In the genomic region with DNA sequence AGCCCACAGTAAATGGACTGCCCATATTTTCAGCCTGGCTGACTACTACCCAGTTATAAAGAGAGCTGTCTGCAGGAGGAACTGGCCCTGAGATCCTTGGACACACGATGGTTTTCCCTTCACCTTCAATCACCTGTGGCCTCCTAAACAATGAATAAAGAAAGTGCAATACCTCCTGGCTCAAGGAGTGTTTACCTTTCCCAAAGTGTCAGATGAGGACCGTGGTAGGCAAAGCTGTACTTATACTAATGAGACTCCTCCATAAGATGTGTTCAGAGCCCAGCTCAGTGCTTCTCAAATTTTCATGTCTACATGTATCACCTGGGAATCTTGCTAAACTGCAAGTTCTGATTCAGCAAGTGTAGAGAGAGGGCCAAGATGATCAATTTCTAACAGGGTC, we compare ENCODE assay signal across 18 cellular contexts.
DNase-seq lines count a peak whose midpoint lies in the region; ATAC-seq and TF ChIP-seq lines count a peak whose summit lies in the region.
"Had no signal": no experiment of that assay in that cellular context is flagged by ENCODE, and none has a peak within 500 bp of the region (broad histone marks: within the 10 kb centered on the region; RNA-seq: fewer than 3 reads in every experiment).

No MANE protein-coding gene starts in this region.

- peaks cover 28% of the 10 kb centered on the region for H3K9me2 ChIP-seq in GM23338 (ENCODE audit: insufficient read depth)
- no peaks in the 10 kb centered on the region for H3K9me2 ChIP-seq in hepatocyte (replicated peaks; ENCODE audit: insufficient read depth)

- WGBS in hepatocyte (ENCODE audit: low lambda C conversion rate, missing lambda C conversion rate): 31% methylated on average over 2 of the region's 2 CpGs

- H3K4me1 ChIP-seq in GM23338 (ENCODE audit: insufficient read depth): no peaks in the 10 kb centered on the region
- H3K4me1 ChIP-seq in hepatocyte (ENCODE audit: insufficient read depth): peaks cover 15% of the 10 kb centered on the region
- H3K4me1 ChIP-seq: BE2C, SJSA1 had no signal

- H3K4me2 ChIP-seq in GM23338: no peak overlapping the region
- H3K4me2 ChIP-seq in hepatocyte: no peak overlapping the region

- no peak for TF ChIP-seq CTCF in GM23338 (conservative IDR thresholded peaks at IDR 0.05; ENCODE audit: low read depth in 2 of 2)
- TF ChIP-seq CTCF in hepatocyte (IDR thresholded peaks at IDR 0.05; ENCODE audit: poor library complexity): no peak

- H3K36me3 Mint-ChIP-seq in GM23338 (ENCODE audit: low read depth): no peaks in the 10 kb centered on the region

- H3K36me3 ChIP-seq in GM23338 (ENCODE audit: insufficient read depth): no peaks in the 10 kb centered on the region
- no peaks in the 10 kb centered on the region for H3K36me3 ChIP-seq in hepatocyte (replicated peaks; ENCODE audit: insufficient read depth, low read depth)
- H3K36me3 ChIP-seq: BE2C, SJSA1 had no signal

- H2AFZ ChIP-seq in GM23338 (0 out of 2 replicates have a peak overlapping the region, but pooled peaks have one; percentile 70), hepatocyte (no peak overlapping the region)

- no peaks in the 10 kb centered on the region for H3K9me3 Mint-ChIP-seq in GM23338

- H3K4me1 Mint-ChIP-seq in GM23338: no peaks in the 10 kb centered on the region

- no peak overlapping the region for H3K27ac ChIP-seq in GM23338 (ENCODE audit: low read depth)
- peak overlapping the region; percentile 12 for H3K27ac ChIP-seq in hepatocyte
- H3K27ac ChIP-seq: SJSA1 had no signal

- H3K9me3 ChIP-seq in hepatocyte (ENCODE audit: low read depth): no peaks in the 10 kb centered on the region
- H3K9me3 ChIP-seq: BE2C, SJSA1 had no signal

- DNase-seq in GM23338 (ENCODE audit: low spot score) (no peak), NCI-H146 (lab: John Stamatoyannopoulos, UW) (peak; percentile 45), NCI-H345 treated with DMSO at 0.1 percent for 48 hours (lab: John Stamatoyannopoulos, UW; ENCODE audit: unreplicated experiment) (peak; percentile 30), hepatocyte (ENCODE audit: low spot score) (no peak), COLO829 (ENCODE audit: low spot score) (no peak)
- DNase-seq: BE2C, KG1, NCI-H1092 treated with DMSO at 0.1 percent for 48 hours, NCI-H1694 treated with DMSO at 0.1 percent for 48 hours, NCI-H2171, NCI-H446, NCI-H748 treated with DMSO at 0.1 percent for 48 hours, OCI-M1, T-helper 1 cell had no signal

- no peak overlapping the region for H3K4me3 ChIP-seq in GM23338
- H3K4me3 ChIP-seq in hepatocyte: no peak overlapping the region
- H3K4me3 ChIP-seq: SJSA1 had no signal

- H4K20me1 ChIP-seq in GM23338 (replicated peaks; ENCODE audit: insufficient read depth): no peaks in the 10 kb centered on the region
- H4K20me1 ChIP-seq in hepatocyte (ENCODE audit: insufficient read depth, poor library complexity, severe bottlenecking): no peaks in the 10 kb centered on the region

- H3K4me3 Mint-ChIP-seq in GM23338: no peak overlapping the region

- H3K27me3 ChIP-seq in GM23338 (ENCODE audit: insufficient read depth) (no peaks in the 10 kb centered on the region), hepatocyte (no peaks in the 10 kb centered on the region)
- H3K27me3 ChIP-seq: BE2C, SJSA1 had no signal

- H3K79me2 ChIP-seq in GM23338 (replicated peaks; ENCODE audit: insufficient read depth): no peaks in the 10 kb centered on the region
- H3K79me2 ChIP-seq in hepatocyte: no peaks in the 10 kb centered on the region

- H3K27me3 Mint-ChIP-seq in GM23338 (ENCODE audit: insufficient read depth, low read depth, poor library complexity): peaks cover 1% of the 10 kb centered on the region

- H3K27ac Mint-ChIP-seq in GM23338: no peak overlapping the region

- no peak for ATAC-seq in GM23338
- no peak for ATAC-seq in GM19397 (IDR thresholded peaks at IDR 0.05; ENCODE audit: unreplicated experiment)
- ATAC-seq in GM18517 (IDR thresholded peaks at IDR 0.05; ENCODE audit: unreplicated experiment): no peak
- ATAC-seq: HCT116 had no signal

- no peaks in the 10 kb centered on the region for H3F3A ChIP-seq in GM23338 (replicated peaks; ENCODE audit: low read depth)

TF ChIP-seq in GM23338, 12 proteins besides CTCF, POLR2A, EP300 and RAD21 (continues in another document):
- TF ChIP-seq, protein P1, sequence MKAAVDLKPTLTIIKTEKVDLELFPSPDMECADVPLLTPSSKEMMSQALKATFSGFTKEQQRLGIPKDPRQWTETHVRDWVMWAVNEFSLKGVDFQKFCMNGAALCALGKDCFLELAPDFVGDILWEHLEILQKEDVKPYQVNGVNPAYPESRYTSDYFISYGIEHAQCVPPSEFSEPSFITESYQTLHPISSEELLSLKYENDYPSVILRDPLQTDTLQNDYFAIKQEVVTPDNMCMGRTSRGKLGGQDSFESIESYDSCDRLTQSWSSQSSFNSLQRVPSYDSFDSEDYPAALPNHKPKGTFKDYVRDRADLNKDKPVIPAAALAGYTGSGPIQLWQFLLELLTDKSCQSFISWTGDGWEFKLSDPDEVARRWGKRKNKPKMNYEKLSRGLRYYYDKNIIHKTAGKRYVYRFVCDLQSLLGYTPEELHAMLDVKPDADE (IDR thresholded peaks at IDR 0.05): no peak
- TF ChIP-seq ZNF114 (CRISPR knock-in tag; IDR thresholded peaks at IDR 0.05) (no peak), EZH2phosphoT487 (IDR thresholded peaks at IDR 0.05; ENCODE audit: unreplicated experiment) (no peak), NANOG (IDR thresholded peaks at IDR 0.05; ENCODE audit: borderline replicate concordance) (no peak), ZNF331 (CRISPR knock-in tag; IDR thresholded peaks at IDR 0.05; ENCODE audit: low read depth) (no peak), POLR2AphosphoS5 (IDR thresholded peaks at IDR 0.05; ENCODE audit: low read depth) (no peak), STAT1 (IDR thresholded peaks at IDR 0.05; ENCODE audit: unreplicated experiment) (no peak), EZH2 (IDR thresholded peaks at IDR 0.05; ENCODE audit: low read depth, unreplicated experiment) (no peak)
- TF ChIP-seq, protein P2, sequence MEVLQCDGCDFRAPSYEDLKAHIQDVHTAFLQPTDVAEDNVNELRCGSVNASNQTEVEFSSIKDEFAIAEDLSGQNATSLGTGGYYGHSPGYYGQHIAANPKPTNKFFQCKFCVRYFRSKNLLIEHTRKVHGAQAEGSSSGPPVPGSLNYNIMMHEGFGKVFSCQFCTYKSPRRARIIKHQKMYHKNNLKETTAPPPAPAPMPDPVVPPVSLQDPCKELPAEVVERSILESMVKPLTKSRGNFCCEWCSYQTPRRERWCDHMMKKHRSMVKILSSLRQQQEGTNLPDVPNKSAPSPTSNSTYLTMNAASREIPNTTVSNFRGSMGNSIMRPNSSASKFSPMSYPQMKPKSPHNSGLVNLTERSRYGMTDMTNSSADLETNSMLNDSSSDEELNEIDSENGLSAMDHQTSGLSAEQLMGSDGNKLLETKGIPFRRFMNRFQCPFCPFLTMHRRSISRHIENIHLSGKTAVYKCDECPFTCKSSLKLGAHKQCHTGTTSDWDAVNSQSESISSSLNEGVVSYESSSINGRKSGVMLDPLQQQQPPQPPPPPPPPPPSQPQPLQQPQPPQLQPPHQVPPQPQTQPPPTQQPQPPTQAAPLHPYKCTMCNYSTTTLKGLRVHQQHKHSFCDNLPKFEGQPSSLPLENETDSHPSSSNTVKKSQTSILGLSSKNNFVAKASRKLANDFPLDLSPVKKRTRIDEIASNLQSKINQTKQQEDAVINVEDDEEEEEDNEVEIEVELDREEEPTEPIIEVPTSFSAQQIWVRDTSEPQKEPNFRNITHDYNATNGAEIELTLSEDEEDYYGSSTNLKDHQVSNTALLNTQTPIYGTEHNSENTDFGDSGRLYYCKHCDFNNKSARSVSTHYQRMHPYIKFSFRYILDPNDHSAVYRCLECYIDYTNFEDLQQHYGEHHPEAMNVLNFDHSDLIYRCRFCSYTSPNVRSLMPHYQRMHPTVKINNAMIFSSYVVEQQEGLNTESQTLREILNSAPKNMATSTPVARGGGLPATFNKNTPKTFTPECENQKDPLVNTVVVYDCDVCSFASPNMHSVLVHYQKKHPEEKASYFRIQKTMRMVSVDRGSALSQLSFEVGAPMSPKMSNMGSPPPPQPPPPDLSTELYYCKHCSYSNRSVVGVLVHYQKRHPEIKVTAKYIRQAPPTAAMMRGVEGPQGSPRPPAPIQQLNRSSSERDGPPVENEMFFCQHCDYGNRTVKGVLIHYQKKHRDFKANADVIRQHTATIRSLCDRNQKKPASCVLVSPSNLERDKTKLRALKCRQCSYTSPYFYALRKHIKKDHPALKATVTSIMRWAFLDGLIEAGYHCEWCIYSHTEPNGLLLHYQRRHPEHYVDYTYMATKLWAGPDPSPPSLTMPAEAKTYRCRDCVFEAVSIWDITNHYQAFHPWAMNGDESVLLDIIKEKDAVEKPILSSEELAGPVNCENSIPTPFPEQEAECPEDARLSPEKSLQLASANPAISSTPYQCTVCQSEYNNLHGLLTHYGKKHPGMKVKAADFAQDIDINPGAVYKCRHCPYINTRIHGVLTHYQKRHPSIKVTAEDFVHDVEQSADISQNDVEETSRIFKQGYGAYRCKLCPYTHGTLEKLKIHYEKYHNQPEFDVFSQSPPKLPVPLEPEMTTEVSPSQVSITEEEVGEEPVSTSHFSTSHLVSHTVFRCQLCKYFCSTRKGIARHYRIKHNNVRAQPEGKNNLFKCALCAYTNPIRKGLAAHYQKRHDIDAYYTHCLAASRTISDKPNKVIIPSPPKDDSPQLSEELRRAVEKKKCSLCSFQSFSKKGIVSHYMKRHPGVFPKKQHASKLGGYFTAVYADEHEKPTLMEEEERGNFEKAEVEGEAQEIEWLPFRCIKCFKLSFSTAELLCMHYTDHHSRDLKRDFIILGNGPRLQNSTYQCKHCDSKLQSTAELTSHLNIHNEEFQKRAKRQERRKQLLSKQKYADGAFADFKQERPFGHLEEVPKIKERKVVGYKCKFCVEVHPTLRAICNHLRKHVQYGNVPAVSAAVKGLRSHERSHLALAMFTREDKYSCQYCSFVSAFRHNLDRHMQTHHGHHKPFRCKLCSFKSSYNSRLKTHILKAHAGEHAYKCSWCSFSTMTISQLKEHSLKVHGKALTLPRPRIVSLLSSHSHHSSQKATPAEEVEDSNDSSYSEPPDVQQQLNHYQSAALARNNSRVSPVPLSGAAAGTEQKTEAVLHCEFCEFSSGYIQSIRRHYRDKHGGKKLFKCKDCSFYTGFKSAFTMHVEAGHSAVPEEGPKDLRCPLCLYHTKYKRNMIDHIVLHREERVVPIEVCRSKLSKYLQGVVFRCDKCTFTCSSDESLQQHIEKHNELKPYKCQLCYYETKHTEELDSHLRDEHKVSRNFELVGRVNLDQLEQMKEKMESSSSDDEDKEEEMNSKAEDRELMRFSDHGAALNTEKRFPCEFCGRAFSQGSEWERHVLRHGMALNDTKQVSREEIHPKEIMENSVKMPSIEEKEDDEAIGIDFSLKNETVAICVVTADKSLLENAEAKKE (CRISPR knock-in tag; IDR thresholded peaks at IDR 0.05): no peak

Comparison
In these comparisons a context has a peak if more than half of its experiments do, and no peak if none do; other contexts are left out.
1. DNase-seq: peak in NCI-H146 (single experiment) and NCI-H345 treated with DMSO at 0.1 percent for 48 hours (single experiment); none in GM23338 (single experiment), hepatocyte (single experiment) and COLO829 (single experiment).